15 cellular contexts compared by ENCODE assay signal in genomic region chr1:8943516-8943896, GRCh38. TPM values are rescaled to one million over a fixed set of nuclear protein-coding genes. Genes with fewer than 3 reads are reported as not detected.
A peak's percentile ranks its signal among the peaks of the same experiment; 100 is the strongest.
DNase-seq lines count a peak whose midpoint lies in the region; ATAC-seq and TF ChIP-seq lines count a peak whose summit lies in the region.
"Had no signal": no experiment of that assay in that cellular context is flagged by ENCODE, and none has a peak within 500 bp of the region (broad histone marks: within the 10 kb centered on the region; RNA-seq: fewer than 3 reads in every experiment).

No MANE protein-coding gene starts in this region.

- no peaks in the 10 kb centered on the region for H3K9me3 Mint-ChIP-seq in T-cell
- peaks cover 4% of the 10 kb centered on the region for H3K9me3 Mint-ChIP-seq in endothelial cell (ENCODE audit: unreplicated experiment)
- H3K9me3 Mint-ChIP-seq in glutamatergic neuron (ENCODE audit: unreplicated experiment), result peaks cover 2% of the 10 kb centered on the region

- H3K27me3 Mint-ChIP-seq in T-cell (no peaks in the 10 kb centered on the region), endothelial cell (ENCODE audit: unreplicated experiment) (peaks cover 5% of the 10 kb centered on the region), glutamatergic neuron (ENCODE audit: unreplicated experiment) (peaks cover 6% of the 10 kb centered on the region)

- H3K36me3 Mint-ChIP-seq in T-cell (no peaks in the 10 kb centered on the region), endothelial cell (ENCODE audit: low read depth, unreplicated experiment) (no peaks in the 10 kb centered on the region), glutamatergic neuron (ENCODE audit: unreplicated experiment) (no peaks in the 10 kb centered on the region)

- CTCF ChIA-PET in T-cell (lab: Charles Lee), result interaction anchor here in 1 of 2 donors (0.6 to 0.9 kb wide), 2 partner anchors 19 to 176 kb away, joined by 3 to 12 read pairs; no protein-coding TSS in a partner anchor

- H3K4me1 Mint-ChIP-seq in T-cell, result peaks cover 80 to 95% (median 93%) of the 10 kb centered on the region in 3 donors
- H3K4me1 Mint-ChIP-seq in endothelial cell (ENCODE audit: unreplicated experiment), result peaks cover 58% of the 10 kb centered on the region
- H3K4me1 Mint-ChIP-seq in glutamatergic neuron (ENCODE audit: low read depth, unreplicated experiment), result peaks cover 7% of the 10 kb centered on the region

- DNase-seq in NCI-H1092 treated with DMSO at 0.1 percent for 48 hours (lab: John Stamatoyannopoulos, UW) (peak; percentile 57), NCI-H1092 (lab: John Stamatoyannopoulos, UW) (no peak), T-cell (no peak), endothelial cell (ENCODE audit: low spot score) (peak; percentile 49), retina (peak; percentile 65), 8988T (no peak), glutamatergic neuron (no peak)
- DNase-seq: central memory CD4-positive, alpha-beta T cell; esophagus squamous epithelium; MM.1S; NCI-H510A had no signal

- peak overlapping the region; percentile 55 to 70 for H3K27ac Mint-ChIP-seq in T-cell
- H3K27ac Mint-ChIP-seq in endothelial cell (ENCODE audit: unreplicated experiment), result peak overlapping the region; percentile 67
- no peak overlapping the region for H3K27ac Mint-ChIP-seq in glutamatergic neuron (ENCODE audit: unreplicated experiment)

- ATAC-seq in T-cell (replicated peaks in 1 of 4), result peak in 1 of 4 experiments; percentile 39
- no peak for ATAC-seq in GM21447 (IDR thresholded peaks at IDR 0.05; ENCODE audit: unreplicated experiment)

- TF ChIP-seq CTCF in endothelial cell (IDR thresholded peaks at IDR 0.05; ENCODE audit: unreplicated experiment) (no peak), glutamatergic neuron (IDR thresholded peaks at IDR 0.05; ENCODE audit: partially characterized antibody, unreplicated experiment) (no peak)

- H3K4me3 Mint-ChIP-seq in T-cell (peak overlapping the region in 1 of 3 donors; percentile 59), endothelial cell (ENCODE audit: unreplicated experiment) (no peak overlapping the region), glutamatergic neuron (ENCODE audit: unreplicated experiment) (no peak overlapping the region)

- POLR2A ChIA-PET in T-cell (lab: Charles Lee), result no interaction called here

RNA-seq across cellular contexts. Expression of gene CA6, which starts 2.2 kb away (rescaled TPM):
- total RNA-seq in T-cell (1 to 10 TPM in 4 of 5 donors, under 1 TPM in 1; 0.95 to 2.8 (median 1.8) TPM), endothelial cell (ENCODE audit: unreplicated experiment) (2.5 TPM), glutamatergic neuron (ENCODE audit: unreplicated experiment) (not detected)
- total RNA-seq: A172, esophagus squamous epithelium, right atrium auricular region, thyroid gland had no signal

Comparison
In these comparisons a context has a peak if more than half of its experiments do, and no peak if none do; other contexts are left out.
1. DNase-seq: peak in NCI-H1092 treated with DMSO at 0.1 percent for 48 hours (single experiment), endothelial cell (single experiment) and retina (single experiment); none in NCI-H1092 (single experiment), T-cell (0 of 34), 8988T (single experiment) and glutamatergic neuron (single experiment).